Comparison of ENCODE assay signal across 8 cellular contexts in genomic region chr2:136118819-136119716, GRCh38. TPM values are rescaled to one million over a fixed set of nuclear protein-coding genes. Genes with fewer than 3 reads are reported as not detected.
DNase-seq lines count a peak whose midpoint lies in the region; ATAC-seq and TF ChIP-seq lines count a peak whose summit lies in the region.

No MANE protein-coding gene starts in this region.

- H3K4me2 ChIP-seq in DOHH2 (ENCODE audit: low read length), result peak overlapping the region; percentile 87

- peak overlapping the region; percentile 94 for H3K4me3 ChIP-seq in DOHH2 (ENCODE audit: low read length)
- H3K4me3 ChIP-seq in NB4 (ENCODE audit: low read depth, low read length), result peak overlapping the region; percentile 69
- peak overlapping the region; percentile 14 for H3K4me3 ChIP-seq in mucosa of descending colon

- peaks cover 44% of the 10 kb centered on the region for H3K4me1 Mint-ChIP-seq in dendritic cell treated with granulocyte-macrophage colony-stimulating factor and Interleukin-4, amounts not matched to agents 40 ng/mL and 50 ng/mL, for 4 days (ENCODE audit: low read depth)

- peak overlapping the region; percentile 95 for H3K4me3 Mint-ChIP-seq in dendritic cell treated with granulocyte-macrophage colony-stimulating factor and Interleukin-4, amounts not matched to agents 40 ng/mL and 50 ng/mL, for 4 days

- ATAC-seq in mucosa of descending colon (peak; percentile 74), GM19395 (IDR thresholded peaks at IDR 0.05; ENCODE audit: unreplicated experiment) (no peak)

- TF ChIP-seq POLR2A in NB4 (IDR thresholded peaks at IDR 0.05; ENCODE audit: extremely low read depth, insufficient read length), result no peak

- H3K4me1 ChIP-seq in DOHH2 (ENCODE audit: control insufficient read depth, low read length) (peaks cover 64% of the 10 kb centered on the region), mucosa of descending colon (ENCODE audit: low read depth) (peaks cover 33% of the 10 kb centered on the region)

- no peak for TF ChIP-seq CTCF in DOHH2 (IDR thresholded peaks at IDR 0.05; ENCODE audit: low read depth, low read length, poor library complexity, severe bottlenecking)
- TF ChIP-seq CTCF in NB4 (IDR thresholded peaks at IDR 0.05; ENCODE audit: low read depth, low read length), result no peak
- no peak for TF ChIP-seq CTCF in mucosa of descending colon (IDR thresholded peaks at IDR 0.05)

- no peaks in the 10 kb centered on the region for H3K9me3 ChIP-seq in DOHH2 (ENCODE audit: control insufficient read depth, insufficient read depth, low read length)
- H3K9me3 ChIP-seq in mucosa of descending colon, result no peaks in the 10 kb centered on the region

- H3K9me3 Mint-ChIP-seq in dendritic cell treated with granulocyte-macrophage colony-stimulating factor and Interleukin-4, amounts not matched to agents 40 ng/mL and 50 ng/mL, for 4 days, result no peaks in the 10 kb centered on the region

- peaks cover 30% of the 10 kb centered on the region for H3K36me3 Mint-ChIP-seq in dendritic cell treated with granulocyte-macrophage colony-stimulating factor and Interleukin-4, amounts not matched to agents 40 ng/mL and 50 ng/mL, for 4 days (ENCODE audit: low read depth)

- peak overlapping the region; percentile 91 for H3K27ac ChIP-seq in DOHH2 (ENCODE audit: low read depth, low read length)

- DNase-seq in NB4 (ENCODE audit: low read depth) (peak; percentile 85), mucosa of descending colon (peak; percentile 75 to 90 (median 76)), H4 (ENCODE audit: low spot score) (no peak)
- DNase-seq in activated CD4-positive, CD25-positive, alpha-beta regulatory T cell treated with anti-CD3 and anti-CD28 coated beads, Interleukin-2, amount 50 U/mL, for 72 hours, result peak; percentile 69
- peak; percentile 79 to 86 for DNase-seq in stimulated activated CD8-positive, alpha-beta memory T cell treated with anti-CD3 and anti-CD28 coated beads, Interleukin-4, amount 100 ng/mL, for 1 hour (ENCODE audit: low read depth in 2 of 2, low spot score in 1 of 2)

- H3K36me3 ChIP-seq in DOHH2 (ENCODE audit: control insufficient read depth, low read length) (peaks cover 43% of the 10 kb centered on the region), mucosa of descending colon (ENCODE audit: low read depth) (no peaks in the 10 kb centered on the region)

- H3K27ac Mint-ChIP-seq in dendritic cell treated with granulocyte-macrophage colony-stimulating factor and Interleukin-4, amounts not matched to agents 40 ng/mL and 50 ng/mL, for 4 days, result peak overlapping the region; percentile 90

- peaks cover 16% of the 10 kb centered on the region for H4K20me1 ChIP-seq in DOHH2 (ENCODE audit: control insufficient read depth, insufficient read depth, low read depth, low read length)

- intact Hi-C loops in dendritic cell treated with granulocyte-macrophage colony-stimulating factor and Interleukin-4, amounts not matched to agents 40 ng/mL and 50 ng/mL, for 4 days (cut with micrococcal nuclease), result loop anchor here (5.0 kb wide), 5 partner anchors 88 to 258 kb away; no protein-coding TSS in a partner anchor
- intact Hi-C loops in mucosa of descending colon (cut with DNase I, micrococcal nuclease), result no loop called here

- H3K9me2 ChIP-seq in DOHH2 (replicated peaks; ENCODE audit: control insufficient read depth, low read length), result no peaks in the 10 kb centered on the region

- H3K27me3 Mint-ChIP-seq in dendritic cell treated with granulocyte-macrophage colony-stimulating factor and Interleukin-4, amounts not matched to agents 40 ng/mL and 50 ng/mL, for 4 days, result no peaks in the 10 kb centered on the region

- H3K27me3 ChIP-seq in DOHH2 (ENCODE audit: control insufficient read depth, low read length), result no peaks in the 10 kb centered on the region; the same call in 1 of the 2 replicates

- H3F3A ChIP-seq in DOHH2 (ENCODE audit: control insufficient read depth, insufficient read depth), result peaks cover 37% of the 10 kb centered on the region

- H3K79me2 ChIP-seq in DOHH2 (ENCODE audit: control insufficient read depth, low read length), result peaks cover 49% of the 10 kb centered on the region

RNA-seq across cellular contexts. Expression of gene CXCR4, which starts 1.1 kb away (rescaled TPM):
- 10 to 100 TPM in 1 of 3 donors, 1 to 10 TPM in 2; 3.6 to 12.6 (median 3.9) TPM for total RNA-seq in mucosa of descending colon
- 0.06 TPM in 1 of 2 replicates, not detected in the other for total RNA-seq in H4 (2014; rRNA removed; shearing (Covaris generic))

Comparison
In these comparisons a context has a peak if more than half of its experiments do, and no peak if none do; other contexts are left out.
1. H3K4me3 ChIP-seq: peak in every context shown above with its lines; median percentile 94 in DOHH2; 69 in NB4; 14 in mucosa of descending colon.